Comparison of ENCODE assay signal across 11 cellular contexts in the genomic region with DNA sequence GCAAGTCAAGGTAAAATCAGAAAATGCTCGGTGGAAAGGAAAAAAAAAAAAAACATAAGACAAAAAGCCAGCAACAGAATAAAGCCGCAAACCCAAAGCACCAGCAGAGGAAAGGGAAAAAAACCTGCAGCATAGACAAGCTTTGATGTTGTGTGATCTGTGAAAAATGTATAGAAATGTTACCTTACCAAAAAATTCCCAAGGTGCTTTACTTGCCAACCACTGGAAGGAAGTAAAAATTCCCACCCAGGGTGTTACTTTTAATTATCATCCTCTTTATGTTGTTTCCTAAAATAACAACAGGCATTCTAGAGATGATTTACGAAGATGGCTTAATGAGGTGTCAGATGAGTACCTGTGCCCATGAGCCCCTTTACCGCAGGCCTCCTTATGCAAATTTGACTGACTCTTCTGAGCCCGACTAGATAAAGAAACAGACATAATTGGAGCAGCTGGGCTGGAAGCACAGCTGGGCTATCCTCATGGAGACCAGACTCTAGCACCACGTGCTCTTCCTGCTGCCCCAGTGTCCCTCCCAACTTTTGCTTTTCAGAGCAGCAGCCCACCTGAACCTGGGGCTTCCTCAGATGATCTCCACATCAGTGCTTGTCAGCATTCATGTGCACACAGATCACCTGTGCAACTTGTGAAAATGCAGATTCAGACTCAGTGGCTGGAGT. TPM values are rescaled to one million over a fixed set of nuclear protein-coding genes. Genes with fewer than 3 reads are reported as not detected.
DNase-seq lines count a peak whose midpoint lies in the region; ATAC-seq and TF ChIP-seq lines count a peak whose summit lies in the region.
"Had no signal": no experiment of that assay in that cellular context is flagged by ENCODE, and none has a peak within 500 bp of the region (broad histone marks: within the 10 kb centered on the region; RNA-seq: fewer than 3 reads in every experiment).

No MANE protein-coding gene starts in this region.

- peaks cover 49% of the 10 kb centered on the region for H3K36me3 Mint-ChIP-seq in activated CD8-positive, alpha-beta T cell treated with anti-CD3 and anti-CD28 coated beads, Interleukin-2, amount 10 ng/mL, durations not matched to agents 7 days and 5 days (ENCODE audit: low read depth)

- CTCF ChIA-PET in activated CD8-positive, alpha-beta T cell treated with anti-CD3 and anti-CD28 coated beads, Interleukin-2, amount 10 ng/mL, durations not matched to agents 7 days and 5 days (lab: Charles Lee), result interaction anchor here (0.7 to 2.0 kb wide), 6 partner anchors 15 to 130 kb away, joined by 3 to 14 read pairs (median 4); no protein-coding TSS in a partner anchor

- WGBS in thyroid gland, 2 donors, result 75 to 76% methylated on average over 6 of the region's 6 CpGs

- POLR2A ChIA-PET in activated CD8-positive, alpha-beta T cell treated with anti-CD3 and anti-CD28 coated beads, Interleukin-2, amount 10 ng/mL, durations not matched to agents 7 days and 5 days (lab: Charles Lee), result interaction anchor here (1.0 to 1.1 kb wide), 2 partner anchors 41 to 43 kb away, joined by 3 to 4 read pairs; a partner anchor contains a TSS

- H3K9me3 Mint-ChIP-seq in activated CD8-positive, alpha-beta T cell treated with anti-CD3 and anti-CD28 coated beads, Interleukin-2, amount 10 ng/mL, durations not matched to agents 7 days and 5 days (ENCODE audit: insufficient read depth), result no peaks in the 10 kb centered on the region
- H3K9me3 Mint-ChIP-seq: activated B cell treated with CpG ODN at 0.5 μM for 24 hours; dendritic cell treated with granulocyte-macrophage colony-stimulating factor and Interleukin-4, amounts not matched to agents 40 ng/mL and 50 ng/mL, for 4 days had no signal

- DNase-seq in NCI-H1105 treated with DMSO at 0.1 percent for 48 hours (lab: John Stamatoyannopoulos, UW), result peak; percentile 0
- no peak for DNase-seq in NCI-H1105 (lab: John Stamatoyannopoulos, UW)
- DNase-seq in activated CD8-positive, alpha-beta T cell treated with anti-CD3 and anti-CD28 coated beads, Interleukin-2, amount 10 ng/mL, durations not matched to agents 7 days and 5 days, result peak; percentile 54
- peak; percentile 39 to 50 for DNase-seq in stimulated activated CD4-positive, alpha-beta T cell treated with anti-CD3 and anti-CD28 coated beads, Interleukin-2, amount 100 ng/mL, for 24 hours
- DNase-seq in mucosa of gallbladder (ENCODE audit: low spot score), result no peak
- DNase-seq in thyroid gland, result no peak
- DNase-seq: activated B cell treated with CpG ODN at 0.5 μM for 24 hours, NCI-H774 had no signal

- ATAC-seq in HG02840 (IDR thresholded peaks at IDR 0.05; ENCODE audit: low FRiP score, unreplicated experiment), result peak; percentile 62
- ATAC-seq in activated CD8-positive, alpha-beta T cell treated with anti-CD3 and anti-CD28 coated beads, Interleukin-2, amount 10 ng/mL, durations not matched to agents 7 days and 5 days, result peak; percentile 71
- ATAC-seq in HG02970 (IDR thresholded peaks at IDR 0.05; ENCODE audit: low FRiP score, unreplicated experiment), result no peak

- no peak for TF ChIP-seq CTCF in thyroid gland (IDR thresholded peaks at IDR 0.05)

- peaks cover 36% of the 10 kb centered on the region for H3K4me1 Mint-ChIP-seq in activated CD8-positive, alpha-beta T cell treated with anti-CD3 and anti-CD28 coated beads, Interleukin-2, amount 10 ng/mL, durations not matched to agents 7 days and 5 days (ENCODE audit: low read depth)

- peaks cover 0 to 5% of the 10 kb centered on the region in 2 donors for H3K4me1 ChIP-seq in thyroid gland

- TF ChIP-seq POLR2A in thyroid gland (IDR thresholded peaks at IDR 0.05), result no peak

- no peaks in the 10 kb centered on the region for H3K27me3 ChIP-seq in thyroid gland

- intact Hi-C loops in thyroid gland (cut with DNase I), result no loop called here

- peak overlapping the region; percentile 66 for H3K27ac Mint-ChIP-seq in activated CD8-positive, alpha-beta T cell treated with anti-CD3 and anti-CD28 coated beads, Interleukin-2, amount 10 ng/mL, durations not matched to agents 7 days and 5 days
- H3K27ac Mint-ChIP-seq: activated B cell treated with CpG ODN at 0.5 μM for 24 hours; dendritic cell treated with granulocyte-macrophage colony-stimulating factor and Interleukin-4, amounts not matched to agents 40 ng/mL and 50 ng/mL, for 4 days had no signal

- no peaks in the 10 kb centered on the region for H3K36me3 ChIP-seq in thyroid gland

- no peaks in the 10 kb centered on the region for H3K9me3 ChIP-seq in thyroid gland

- no peak overlapping the region for H3K27ac ChIP-seq in thyroid gland

- H3K4me3 ChIP-seq in thyroid gland (replicated peaks in 1 of 3), result no peak overlapping the region

- peak overlapping the region; percentile 31 for H3K4me3 Mint-ChIP-seq in activated CD8-positive, alpha-beta T cell treated with anti-CD3 and anti-CD28 coated beads, Interleukin-2, amount 10 ng/mL, durations not matched to agents 7 days and 5 days
- H3K4me3 Mint-ChIP-seq: activated B cell treated with CpG ODN at 0.5 μM for 24 hours; dendritic cell treated with granulocyte-macrophage colony-stimulating factor and Interleukin-4, amounts not matched to agents 40 ng/mL and 50 ng/mL, for 4 days had no signal

- H3K27me3 Mint-ChIP-seq in activated CD8-positive, alpha-beta T cell treated with anti-CD3 and anti-CD28 coated beads, Interleukin-2, amount 10 ng/mL, durations not matched to agents 7 days and 5 days (ENCODE audit: low read depth), result no peaks in the 10 kb centered on the region
- H3K27me3 Mint-ChIP-seq: activated B cell treated with CpG ODN at 0.5 μM for 24 hours; dendritic cell treated with granulocyte-macrophage colony-stimulating factor and Interleukin-4, amounts not matched to agents 40 ng/mL and 50 ng/mL, for 4 days had no signal

RNA-seq across cellular contexts. Expression of a gene that starts 41.5 kb away (rescaled TPM):
- total RNA-seq in activated CD8-positive, alpha-beta T cell treated with anti-CD3 and anti-CD28 coated beads, Interleukin-2, amount 10 ng/mL, durations not matched to agents 7 days and 5 days, result 100 to 1,000 TPM; 348 to 356 TPM
- 84.8 TPM for total RNA-seq in mucosa of gallbladder
- total RNA-seq in thyroid gland, result 100 to 1,000 TPM in 3 of 4 donors, 10 to 100 TPM in 1; 80.8 to 121 (median 117) TPM

RNA-seq across cellular contexts. Expression of a gene that starts 43.7 kb away (rescaled TPM):
- 10 to 100 TPM; 27.6 TPM for total RNA-seq in activated CD8-positive, alpha-beta T cell treated with anti-CD3 and anti-CD28 coated beads, Interleukin-2, amount 10 ng/mL, durations not matched to agents 7 days and 5 days
- 32.6 TPM for total RNA-seq in mucosa of gallbladder
- 10 to 100 TPM; 13.1 to 32.9 (median 25.8) TPM for total RNA-seq in thyroid gland

Comparison
In these comparisons a context has a peak if more than half of its experiments do, and no peak if none do; other contexts are left out.
1. DNase-seq: peak in NCI-H1105 treated with DMSO at 0.1 percent for 48 hours (single experiment), activated CD8-positive, alpha-beta T cell treated with anti-CD3 and anti-CD28 coated beads, Interleukin-2, amount 10 ng/mL, durations not matched to agents 7 days and 5 days (single experiment) and stimulated activated CD4-positive, alpha-beta T cell treated with anti-CD3 and anti-CD28 coated beads, Interleukin-2, amount 100 ng/mL, for 24 hours (2 of 2); none in NCI-H1105 (single experiment), mucosa of gallbladder (single experiment) and thyroid gland (0 of 2).